ENCODE assay signal across 8 cellular contexts in genomic region chr6:138107078-138107751, GRCh38. TPM values are rescaled to one million over a fixed set of nuclear protein-coding genes. Genes with fewer than 3 reads are reported as not detected.
A peak's percentile ranks its signal among the peaks of the same experiment; 100 is the strongest.
DNase-seq lines count a peak whose midpoint lies in the region; ATAC-seq and TF ChIP-seq lines count a peak whose summit lies in the region.

Gene PERP, minus strand, starts transcription at chr6:138107419. Its CDS starts 79 bp downstream, at chr6:138107340.

- H4K20me1 ChIP-seq in neural progenitor cell (ENCODE audit: low read depth), result no peaks in the 10 kb centered on the region

- H3K27ac ChIP-seq in Panc1 (ENCODE audit: low read length), result peak within 1 kb of the TSS; percentile 98
- peak within 1 kb of the TSS; percentile 78 for H3K27ac ChIP-seq in neural progenitor cell
- H3K27ac ChIP-seq in stomach, result peak within 1 kb of the TSS; percentile 86 to 96 (median 92)

- H3F3A ChIP-seq in neural progenitor cell (ENCODE audit: low read depth), result peaks cover 46% of the 10 kb centered on the region

- no TSS peak for BruUV-seq in Panc1 (replicated peaks; lab: Mats Ljungman, UMichigan)

- H3K9me3 ChIP-seq in Panc1 (ENCODE audit: control insufficient read depth, insufficient read depth, low read depth, low read length), result no peaks in the 10 kb centered on the region
- H3K9me3 ChIP-seq in neural progenitor cell (ENCODE audit: low read depth), result no peaks in the 10 kb centered on the region
- H3K9me3 ChIP-seq in stomach, result no peaks in the 10 kb centered on the region

- no peaks in the 10 kb centered on the region for H3K9me3 Mint-ChIP-seq in neural progenitor cell

- TF ChIP-seq EP300 in stomach (IDR thresholded peaks at IDR 0.05), result no peak

- CTCF ChIA-PET in Panc1 (lab: Charles Lee), result interaction anchor here (0.6 kb wide), 1 partner anchor 101 kb away, joined by 5 read pairs; no protein-coding TSS in a partner anchor

- H3K36me3 Mint-ChIP-seq in neural progenitor cell, result no peaks in the 10 kb centered on the region

- peak; percentile 62 for ATAC-seq in HG03025 (IDR thresholded peaks at IDR 0.05; ENCODE audit: low FRiP score, unreplicated experiment)
- ATAC-seq in Panc1, result peak; percentile 90

- peak in 1 of 4 donors; percentile 46 for TF ChIP-seq POLR2A in stomach (IDR thresholded peaks at IDR 0.05)

- WGBS in stomach, 5 donors, result 0 to 3% (median 0%) methylated on average over 14 to 83 of the region's 83 CpGs

- H3K36me3 ChIP-seq in Panc1 (ENCODE audit: control insufficient read depth, insufficient read depth, low read length) (peaks cover 12% of the 10 kb centered on the region), neural progenitor cell (no peaks in the 10 kb centered on the region), stomach (no peaks in the 10 kb centered on the region)

- H3K9ac ChIP-seq in neural progenitor cell, result peak within 1 kb of the TSS; percentile 58

- intact Hi-C loops in Panc1 (cut with micrococcal nuclease; ENCODE audit: unreplicated experiment), result loop anchor here (2.0 to 5.0 kb wide), 3 partner anchors 18 to 400 kb away; partner anchors contain the start of gene TNFAIP3
- intact Hi-C loops in stomach (cut with DNase I; ENCODE audit: low total_unique reads), result no loop called here

- peaks cover 44% of the 10 kb centered on the region for H3K79me2 ChIP-seq in neural progenitor cell (ENCODE audit: low read depth)

- POLR2A ChIA-PET in Panc1 (lab: Charles Lee), result interaction anchor here (0.7 kb wide), 2 partner anchors 18 to 22 kb away, joined by 3 to 12 read pairs; no protein-coding TSS in a partner anchor

- H3K4me1 Mint-ChIP-seq in neural progenitor cell, result peaks cover 39% of the 10 kb centered on the region

- H3K27me3 ChIP-seq in Panc1 (ENCODE audit: control insufficient read depth, insufficient read depth, low read length) (no peaks in the 10 kb centered on the region), neural progenitor cell (peaks cover 16% of the 10 kb centered on the region), stomach (peaks cover 0 to 21% (median 9%) of the 10 kb centered on the region in 3 donors)

- TF ChIP-seq CTCF in Panc1 (IDR thresholded peaks at IDR 0.05), result peak; percentile 56
- TF ChIP-seq CTCF in foreskin fibroblast (IDR thresholded peaks at IDR 0.05; ENCODE audit: low read depth, low read length), result no peak
- TF ChIP-seq CTCF in neural progenitor cell (IDR thresholded peaks at IDR 0.05), result no peak
- no peak for TF ChIP-seq CTCF in stomach (IDR thresholded peaks at IDR 0.05)

- peaks cover 12% of the 10 kb centered on the region for H3K27me3 Mint-ChIP-seq in neural progenitor cell (ENCODE audit: insufficient read depth, low read depth)

- H2AFZ ChIP-seq in neural progenitor cell (replicated peaks), result peak within 1 kb of the TSS; percentile 88

- DNase-seq in NCI-H345 (lab: John Stamatoyannopoulos, UW) (peak; percentile 85), NCI-H345 treated with DMSO at 0.1 percent for 48 hours (lab: John Stamatoyannopoulos, UW; ENCODE audit: unreplicated experiment) (no peak), Panc1 (ENCODE audit: low read depth, low spot score) (no peak), foreskin fibroblast (peak; percentile 53 to 86), neural progenitor cell (ENCODE audit: low spot score) (peak; percentile 79), stomach (peak; percentile 86)
- peak; percentile 90 for DNase-seq in activated effector memory CD4-positive, alpha-beta T cell treated with anti-CD3 and anti-CD28 coated beads, Interleukin-2, amount 50 U/mL, for 16 hours

- peak within 1 kb of the TSS; percentile 92 for H3K4me3 Mint-ChIP-seq in neural progenitor cell

- H3K4me1 ChIP-seq in Panc1 (ENCODE audit: control insufficient read depth, insufficient read depth, low read length) (peaks cover 22% of the 10 kb centered on the region), neural progenitor cell (peaks cover 25% of the 10 kb centered on the region), stomach (peaks cover 6 to 38% (median 28%) of the 10 kb centered on the region in 4 donors)

- in situ Hi-C loops in Panc1 (cut with HindIII; ENCODE audit: low pct_unique_long_range_greater_than_20kb, low sequenced_read_pairs), result no loop called here

- H3K4me3 ChIP-seq in Panc1 (ENCODE audit: low read depth in 2 of 2, low read length in 2 of 2) (peak within 1 kb of the TSS; percentile 87 to 90), foreskin fibroblast (ENCODE audit: low read depth in 1 of 2, low read length in 2 of 2) (peak within 1 kb of the TSS; percentile 61 to 69), neural progenitor cell (peak within 1 kb of the TSS; percentile 77), stomach (peak within 1 kb of the TSS; percentile 59 to 80 (median 76))

- H3K27ac Mint-ChIP-seq in neural progenitor cell, result peak within 1 kb of the TSS; percentile 85

- peak within 1 kb of the TSS; percentile 97 for H3K4me2 ChIP-seq in neural progenitor cell

RNA-seq across cellular contexts. Expression of gene PERP, which starts in this region (rescaled TPM):
- total RNA-seq in Panc1 (2021; ENCODE audit: unreplicated experiment) (348 TPM), neural progenitor cell (ENCODE audit: low replicate concordance) (29.9 and 35.4 TPM in 2 replicates), stomach (10 to 100 TPM in 3 of 5 donors, 1 to 10 TPM in 2; 3.8 to 53.1 (median 12.8) TPM)
- 249 TPM for polyA plus RNA-seq in Panc1 (2012; ENCODE audit: insufficient read length)
- 100 to 1,000 TPM in 1 of 3 donors, 10 to 100 TPM in 2; 24.0 to 159 (median 24.2) TPM for polyA plus RNA-seq in stomach

Comparison
In these comparisons a context has a peak if more than half of its experiments do, and no peak if none do; other contexts are left out.
1. DNase-seq: peak in NCI-H345 (single experiment), activated effector memory CD4-positive, alpha-beta T cell treated with anti-CD3 and anti-CD28 coated beads, Interleukin-2, amount 50 U/mL, for 16 hours (single experiment), foreskin fibroblast (2 of 2), neural progenitor cell (single experiment) and stomach (single experiment); none in NCI-H345 treated with DMSO at 0.1 percent for 48 hours (single experiment) and Panc1 (single experiment).
2. Peak in every context shown above with its lines, with median percentiles within 50 percentile points of each other: H3K27ac ChIP-seq and H3K4me3 ChIP-seq.